ENCODE assay signal across 9 cellular contexts in the genomic region with DNA sequence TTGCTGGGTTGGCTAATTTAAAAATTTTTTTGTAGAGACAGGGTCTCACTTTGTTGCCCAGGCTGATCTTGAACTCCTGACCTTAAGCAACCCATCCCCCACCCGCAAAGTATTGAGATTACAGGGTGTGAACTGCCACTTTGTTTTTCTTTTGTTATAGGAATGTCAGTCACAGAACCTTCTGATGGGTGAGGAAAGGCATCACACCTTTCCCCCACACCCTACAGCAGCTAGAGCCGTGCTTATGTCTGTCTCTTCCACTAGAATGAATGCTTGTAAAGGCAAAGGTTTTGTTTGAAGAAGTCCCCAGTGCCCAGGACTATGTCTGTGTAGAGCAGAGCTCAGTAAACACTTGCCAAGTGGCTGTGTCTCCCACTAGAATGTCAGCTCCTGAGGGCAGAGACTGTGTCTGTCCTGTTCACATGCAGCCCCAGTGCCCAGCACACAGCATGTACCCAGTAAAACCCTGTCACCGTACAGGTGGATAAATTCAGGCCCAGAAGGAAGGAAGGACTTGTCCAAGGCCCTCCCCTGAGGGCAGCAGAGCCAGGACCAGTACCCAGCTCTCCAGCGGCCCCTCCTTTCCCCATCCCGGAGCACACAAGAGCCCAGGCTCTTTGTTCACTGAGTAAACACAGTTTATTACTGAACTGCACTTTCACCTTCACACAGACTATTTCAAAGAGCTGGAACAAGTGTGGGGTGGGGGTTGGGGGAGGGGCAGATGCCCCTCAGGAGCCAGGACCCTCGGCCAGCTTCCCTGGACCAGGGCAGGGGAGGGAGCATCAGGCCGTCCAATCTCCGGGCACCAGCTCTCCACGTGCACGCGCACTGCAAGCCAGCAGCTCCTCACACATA. TPM values are rescaled to one million over a fixed set of nuclear protein-coding genes. Genes with fewer than 3 reads are reported as not detected.
DNase-seq lines count a peak whose midpoint lies in the region; ATAC-seq and FAIRE-seq lines count a peak whose summit lies in the region.
"Had no signal": no experiment of that assay in that cellular context is flagged by ENCODE, and none has a peak within 500 bp of the region (broad histone marks: within the 10 kb centered on the region; RNA-seq: fewer than 3 reads in every experiment).

No MANE protein-coding gene starts in this region.

- H3K4me1 Mint-ChIP-seq in T-helper 2 cell treated with Interferon-gamma antibody and Interleukin-4, amounts not matched to agents 5 μg/mL and 100 μg/mL, for 36 hours (ENCODE audit: low read depth) = peaks cover 51% of the 10 kb centered on the region
- peaks cover 38 to 54% (median 41%) of the 10 kb centered on the region in 3 donors for H3K4me1 Mint-ChIP-seq in T-cell
- peaks cover 73 to 82% of the 10 kb centered on the region in 2 donors for H3K4me1 Mint-ChIP-seq in immature natural killer cell

- H3K27ac Mint-ChIP-seq in T-helper 2 cell treated with Interferon-gamma antibody and Interleukin-4, amounts not matched to agents 5 μg/mL and 100 μg/mL, for 36 hours = peak overlapping the region; percentile 62
- H3K27ac Mint-ChIP-seq in T-cell (peak overlapping the region; percentile 68 to 76), immature natural killer cell (peak overlapping the region; percentile 92 to 99 (median 98))

- ATAC-seq in T-cell (replicated peaks in 1 of 4) (no peak), HG02588 (IDR thresholded peaks at IDR 0.05; ENCODE audit: unreplicated experiment) (no peak)

- H3K36me3 Mint-ChIP-seq in T-helper 2 cell treated with Interferon-gamma antibody and Interleukin-4, amounts not matched to agents 5 μg/mL and 100 μg/mL, for 36 hours (ENCODE audit: low read depth) = peaks cover 36% of the 10 kb centered on the region
- H3K36me3 Mint-ChIP-seq in T-cell = peaks cover 17% of the 10 kb centered on the region
- H3K36me3 Mint-ChIP-seq in immature natural killer cell = peaks cover 0 to 16% (median under 1%) of the 10 kb centered on the region in 3 donors

- POLR2A ChIA-PET in T-cell (lab: Charles Lee) = interaction anchor here in 1 of 2 donors (0.7 kb wide), 1 partner anchor 35 kb away, joined by 15 read pairs; no protein-coding TSS in a partner anchor

- FAIRE-seq in RCC 7860 (lab: Jason Lieb, UNC) = no peak

- H3K4me3 Mint-ChIP-seq in T-helper 2 cell treated with Interferon-gamma antibody and Interleukin-4, amounts not matched to agents 5 μg/mL and 100 μg/mL, for 36 hours = no peak overlapping the region
- H3K4me3 Mint-ChIP-seq in T-cell (no peak overlapping the region), immature natural killer cell (peak overlapping the region; percentile 20 to 48 (median 38))

- H3K27me3 Mint-ChIP-seq in T-helper 2 cell treated with Interferon-gamma antibody and Interleukin-4, amounts not matched to agents 5 μg/mL and 100 μg/mL, for 36 hours (ENCODE audit: low read depth) = no peaks in the 10 kb centered on the region
- H3K27me3 Mint-ChIP-seq in T-cell (no peaks in the 10 kb centered on the region), immature natural killer cell (ENCODE audit: low read depth in 3 of 3) (peaks cover 7 to 14% (median 14%) of the 10 kb centered on the region in 3 donors)

- H3K9me3 Mint-ChIP-seq in T-helper 2 cell treated with Interferon-gamma antibody and Interleukin-4, amounts not matched to agents 5 μg/mL and 100 μg/mL, for 36 hours = no peaks in the 10 kb centered on the region
- H3K9me3 Mint-ChIP-seq in T-cell (no peaks in the 10 kb centered on the region), immature natural killer cell (no peaks in the 10 kb centered on the region)

- CTCF ChIA-PET in T-cell (lab: Charles Lee) = interaction anchor here (0.5 to 7.1 kb wide), 7 partner anchors 11 to 59 kb away, joined by 3 to 282 read pairs (median 13); partner anchors contain the start of gene BCL2L1 (in 2 of the 2)

- peak overlapping the region; percentile 97 for H3K27ac ChIP-seq in temporal lobe (ENCODE audit: low read depth, low read length)

- DNase-seq in T-helper 2 cell treated with Interferon-gamma antibody and Interleukin-4, amounts not matched to agents 5 μg/mL and 100 μg/mL, for 36 hours (ENCODE audit: low spot score) = no peak
- DNase-seq in T-helper 2 cell (no peak), T-cell (no peak), immature natural killer cell (no peak), iPS-NIHi11 (ENCODE audit: low spot score) (no peak), RCC 7860 (ENCODE audit: low spot score) (no peak)

RNA-seq across cellular contexts. Expression of gene COX4I2, which starts 26.4 kb away (rescaled TPM):
- not detected for total RNA-seq in T-cell
- not detected for polyA plus RNA-seq in immature natural killer cell
- not detected for total RNA-seq in temporal lobe
- polyA plus RNA-seq: BJ had no signal

RNA-seq across cellular contexts. Expression of gene BCL2L1, which starts 58.6 kb away (rescaled TPM):
- total RNA-seq in T-cell = 10 to 100 TPM; 26.6 to 33.8 (median 27.7) TPM
- polyA plus RNA-seq in immature natural killer cell = 10 to 100 TPM; 30.9 to 60.4 (median 39.3) TPM
- total RNA-seq in temporal lobe = 42.5 TPM

RNA-seq across cellular contexts. Expression of gene ID1, which starts 59.0 kb away (rescaled TPM):
- total RNA-seq in T-cell (10 to 100 TPM in 1 of 5 donors, 1 to 10 TPM in 4; 1.4 to 11.2 (median 2.2) TPM), temporal lobe (35.7 TPM)
- 1 to 10 TPM; 1.4 to 4.2 (median 1.9) TPM for polyA plus RNA-seq in immature natural killer cell

Comparison
In these comparisons a context has a peak if more than half of its experiments do, and no peak if none do; other contexts are left out.
1. H3K4me3 Mint-ChIP-seq: peak in immature natural killer cell (5 of 5); none in T-helper 2 cell treated with Interferon-gamma antibody and Interleukin-4, amounts not matched to agents 5 μg/mL and 100 μg/mL, for 36 hours (single experiment) and T-cell (0 of 3).
2. Peak in every context shown above with its lines, with median percentiles within 50 percentile points of each other: H3K27ac Mint-ChIP-seq.